In genomic region chr1:155971910-155972809, GRCh38 we compare ENCODE assay signal across 12 cellular contexts. TPM values are rescaled to one million over a fixed set of nuclear protein-coding genes. Genes with fewer than 3 reads are reported as not detected.
DNase-seq lines count a peak whose midpoint lies in the region; ATAC-seq and TF ChIP-seq lines count a peak whose summit lies in the region.
"Had no signal": no experiment of that assay in that cellular context is flagged by ENCODE, and none has a peak within 500 bp of the region (broad histone marks: within the 10 kb centered on the region; RNA-seq: fewer than 3 reads in every experiment).

No MANE protein-coding gene starts in this region.

- peak overlapping the region; percentile 39 for H3K27ac ChIP-seq in AG04450 (ENCODE audit: low read depth, low read length)
- H3K27ac ChIP-seq in IMR-90 (ENCODE audit: insufficient read depth, low read length): peak overlapping the region; percentile 26; the same call in 1 of the 2 replicates
- peak overlapping the region; percentile 95 for H3K27ac ChIP-seq in caudate nucleus (ENCODE audit: low read depth, low read length)

- dilution Hi-C loops in IMR-90 (cut with HindIII; ENCODE audit: low sequenced_read_pairs, unreplicated experiment): no loop called here

- DNase-seq in AG04450 (ENCODE audit: low read depth, low spot score) (no peak), IMR-90 (no peak), caudate nucleus (lab: John Stamatoyannopoulos, UW) (peak in 51 of 61 donors; percentile 18 to 79 (median 54)), nephron progenitor cell (no peak), retina (no peak), amniotic stem cell (lab: John Stamatoyannopoulos, UW) (no peak)
- DNase-seq: DMS153, NCI-H1417, SK-N-SH had no signal

- in situ Hi-C loops in IMR-90 (cut with MboI; ENCODE audit: low sequenced_read_pairs): no loop called here

- H4K5ac ChIP-seq in IMR-90 (ENCODE audit: low read depth, low read length): no peak overlapping the region

- H3K27me3 ChIP-seq in AG04450 (ENCODE audit: control insufficient read depth, insufficient read depth, low read length) (no peaks in the 10 kb centered on the region), IMR-90 (ENCODE audit: control insufficient read depth, insufficient read depth, low read length) (no peaks in the 10 kb centered on the region)

- no peaks in the 10 kb centered on the region for H3K9me3 Mint-ChIP-seq in nephron progenitor cell

- TF ChIP-seq RAD21 in IMR-90 (IDR thresholded peaks at IDR 0.05; ENCODE audit: low read length): no peak

- no peak for TF ChIP-seq POLR2A in IMR-90 (IDR thresholded peaks at IDR 0.05; ENCODE audit: low read depth, low read length)

- no peak overlapping the region for H2BK15ac ChIP-seq in IMR-90 (ENCODE audit: low read depth, low read length)

- H3K23ac ChIP-seq in IMR-90 (ENCODE audit: low read depth, low read length): peak overlapping the region; percentile 76; the same call in 1 of the 2 replicates

- peaks cover 64% of the 10 kb centered on the region for H3K9me1 ChIP-seq in IMR-90 (ENCODE audit: insufficient read depth, low read length)

- no peak overlapping the region for H2BK20ac ChIP-seq in IMR-90 (ENCODE audit: low read depth, low read length)

- H3K4me3 Mint-ChIP-seq in nephron progenitor cell: peak overlapping the region; percentile 12

- H3K27ac Mint-ChIP-seq in nephron progenitor cell: peak overlapping the region; percentile 96

- no peak overlapping the region for H3K18ac ChIP-seq in IMR-90 (ENCODE audit: low read depth, low read length)

- H3K14ac ChIP-seq in IMR-90 (replicated peaks; ENCODE audit: low read depth, low read length): no peak overlapping the region

- peaks cover 28 to 86% of the 10 kb centered on the region in 2 experiments for H3K79me1 ChIP-seq in IMR-90 (ENCODE audit: low read depth in 1 of 2, low read length in 2 of 2)

- POLR2A ChIA-PET in AG04450 (lab: Yijun Ruan, JAX) (interaction anchor here (0.6 to 1.0 kb wide), 4 partner anchors 11 to 135 kb away, joined by 3 to 8 read pairs (median 4); no protein-coding TSS in a partner anchor), IMR-90 (lab: Charles Lee; ENCODE audit: unreplicated experiment) (no interaction called here)

- H3K4me2 ChIP-seq in IMR-90 (ENCODE audit: low read depth, low read length): no peak overlapping the region; the same call in 1 of the 2 replicates

- H3K9me3 ChIP-seq in AG04450 (ENCODE audit: control insufficient read depth, insufficient read depth, low read length): no peaks in the 10 kb centered on the region
- H3K9me3 ChIP-seq in IMR-90 (ENCODE audit: control insufficient read depth, insufficient read depth, low read length): no peaks in the 10 kb centered on the region
- H3K9me3 ChIP-seq: SK-N-SH had no signal

- H2BK120ac ChIP-seq in IMR-90 (ENCODE audit: low read depth, low read length): no peak overlapping the region

- BruUV-seq in IMR-90 (replicated peaks; lab: Mats Ljungman, UMichigan): no TSS peak

- H4K91ac ChIP-seq in IMR-90 (ENCODE audit: insufficient read depth, low read depth, low read length): no peak overlapping the region

- peaks cover 62% of the 10 kb centered on the region for H3K4me1 ChIP-seq in IMR-90 (ENCODE audit: control insufficient read depth, insufficient read depth, low read length)

- peak overlapping the region; percentile 11 for H2AK9ac ChIP-seq in IMR-90 (replicated peaks; ENCODE audit: low read depth, low read length, poor library complexity)

- ATAC-seq in IMR-90 (ENCODE audit: low read depth) (no peak), HG03460 (IDR thresholded peaks at IDR 0.05; ENCODE audit: unreplicated experiment) (no peak), GM21825 (IDR thresholded peaks at IDR 0.05; ENCODE audit: unreplicated experiment) (no peak)

- H2AFZ ChIP-seq in IMR-90 (replicated peaks; ENCODE audit: low read length, poor library complexity): no peak overlapping the region

- CTCF ChIA-PET in AG04450 (lab: Charles Lee) (interaction anchor here (0.8 to 2.3 kb wide), 2 partner anchors 17 kb away, joined by 3 to 8 read pairs; no protein-coding TSS in a partner anchor), IMR-90 (lab: Yijun Ruan, JAX) (no interaction called here)

- no peak overlapping the region for H4K8ac ChIP-seq in IMR-90 (ENCODE audit: low read depth in 2 of 2, low read length in 2 of 2)

- 80% methylated on average over 2 of the region's 9 CpGs; no CpG with 5 or more reads in 1 of the 2 experiments for WGBS in IMR-90 (ENCODE audit: extremely low coverage in 2 of 2, insufficient read length in 1 of 2), 2 experiments

- H3K9ac ChIP-seq in IMR-90 (ENCODE audit: low read depth, low read length): no peak overlapping the region
- H3K9ac ChIP-seq: SK-N-SH had no signal

- H3K4me3 ChIP-seq in AG04450 (ENCODE audit: low read depth, low read length) (0 out of 2 replicates have a peak overlapping the region, but pooled peaks have one; percentile 1), IMR-90 (ENCODE audit: insufficient read depth, low read depth, low read length) (no peak overlapping the region)

- peaks cover 100% of the 10 kb centered on the region for H3K4me1 Mint-ChIP-seq in nephron progenitor cell

- H2AK5ac ChIP-seq in IMR-90 (ENCODE audit: low read depth, low read length): peak overlapping the region; percentile 26

- H3K56ac ChIP-seq in IMR-90 (ENCODE audit: extremely low read depth, insufficient read depth, low read length): no peak overlapping the region

- peaks cover 99% of the 10 kb centered on the region for H4K20me1 ChIP-seq in IMR-90 (ENCODE audit: insufficient read depth, low read length)

- peaks cover 45% of the 10 kb centered on the region for H3K36me3 ChIP-seq in IMR-90 (ENCODE audit: control insufficient read depth, insufficient read depth, low read length)

- peaks cover 12% of the 10 kb centered on the region for H3K36me3 Mint-ChIP-seq in nephron progenitor cell (ENCODE audit: low read depth)

- H2BK5ac ChIP-seq in IMR-90 (ENCODE audit: low read depth, low read length, poor library complexity, severe bottlenecking): peak overlapping the region; percentile 19

- intact Hi-C loops in IMR-90 (cut with micrococcal nuclease): no loop called here

- H3K4ac ChIP-seq in IMR-90 (ENCODE audit: low read depth, low read length): peak overlapping the region; percentile 24; the same call in 1 of the 2 replicates

- no peaks in the 10 kb centered on the region for H3K27me3 Mint-ChIP-seq in nephron progenitor cell (ENCODE audit: low read depth, poor library complexity)

- no peak for TF ChIP-seq CTCF in AG04450 (IDR thresholded peaks at IDR 0.05; ENCODE audit: low read depth, low read length)
- TF ChIP-seq CTCF in IMR-90 (conservative IDR thresholded peaks at IDR 0.05; ENCODE audit: low read depth, low read length): no peak
- no peak for TF ChIP-seq CTCF in nephron progenitor cell (IDR thresholded peaks at IDR 0.05)

TF ChIP-seq in IMR-90, 13 proteins besides CTCF, POLR2A, EP300 and RAD21 (continues in another document):
- TF ChIP-seq ELK1 (IDR thresholded peaks at IDR 0.05; ENCODE audit: borderline replicate concordance, low read depth, low read length): no peak
- TF ChIP-seq FOS (IDR thresholded peaks at IDR 0.05; ENCODE audit: low read depth, low read length): no peak
- TF ChIP-seq SMC3 (IDR thresholded peaks at IDR 0.05; ENCODE audit: low read depth, low read length): no peak
- TF ChIP-seq MAFK (IDR thresholded peaks at IDR 0.05; ENCODE audit: low read depth, low read length): no peak
- no peak for TF ChIP-seq CHD1 (IDR thresholded peaks at IDR 0.05; ENCODE audit: low read depth, low read length)
- TF ChIP-seq RFX5 (IDR thresholded peaks at IDR 0.05; ENCODE audit: low read depth, low read length): no peak
- TF ChIP-seq CEBPB (IDR thresholded peaks at IDR 0.05; ENCODE audit: low read depth, low read length): no peak
- no peak for TF ChIP-seq MXI1 (IDR thresholded peaks at IDR 0.05; ENCODE audit: borderline replicate concordance, low read depth, low read length)
- no peak for TF ChIP-seq BHLHE40 (IDR thresholded peaks at IDR 0.05; ENCODE audit: low read depth, low read length)

RNA-seq across cellular contexts. Expression of gene ARHGEF2, which starts 6.2 kb away (rescaled TPM):
- 121 and 128 TPM in 2 replicates for polyA plus RNA-seq in AG04450 (2011; rRNA removed)
- 142 and 172 TPM in 2 replicates for polyA minus RNA-seq in AG04450 (2011; rRNA and poly(A)+ RNA removed)
- 81.4 and 91.8 TPM in 2 replicates for total RNA-seq in IMR-90 (2012; rRNA removed)
- polyA plus RNA-seq in IMR-90 (2012; rRNA removed): 101 and 117 TPM in 2 replicates
- polyA plus RNA-seq in IMR-90 (2012; cell fraction: cytosol; rRNA removed): 64.3 and 78.0 TPM in 2 replicates
- polyA plus RNA-seq in IMR-90 (2012; cell fraction: nucleus; rRNA removed; ENCODE audit: low replicate concordance): 272 and 424 TPM in 2 replicates

RNA-seq across cellular contexts. Expression of gene RXFP4, which starts 30.7 kb away (rescaled TPM):
- polyA plus RNA-seq in AG04450 (2011; rRNA removed) (not detected in 2 replicates), IMR-90 (2012; rRNA removed) (not detected in 2 replicates)
- polyA minus RNA-seq in AG04450 (2011; rRNA and poly(A)+ RNA removed): not detected in 2 replicates
- total RNA-seq in IMR-90 (2012; rRNA removed): not detected in 2 replicates
- not detected in 2 replicates for polyA plus RNA-seq in IMR-90 (2012; cell fraction: cytosol; rRNA removed)
- 0.07 TPM in 1 of 2 replicates, not detected in the other for polyA plus RNA-seq in IMR-90 (2012; cell fraction: nucleus; rRNA removed; ENCODE audit: low replicate concordance)
- total RNA-seq: urinary bladder had no signal
- polyA plus RNA-seq: SK-N-SH had no signal

RNA-seq across cellular contexts. Expression of gene KHDC4, which starts 37.9 kb away (rescaled TPM):
- 34.9 and 39.0 TPM in 2 replicates for polyA plus RNA-seq in AG04450 (2011; rRNA removed)
- 47.4 and 53.0 TPM in 2 replicates for polyA minus RNA-seq in AG04450 (2011; rRNA and poly(A)+ RNA removed)
- 22.5 and 28.0 TPM in 2 replicates for total RNA-seq in IMR-90 (2012; rRNA removed)
- polyA plus RNA-seq in IMR-90 (2012; rRNA removed): 23.4 and 29.9 TPM in 2 replicates
- 9.3 and 11.6 TPM in 2 replicates for polyA plus RNA-seq in IMR-90 (2012; cell fraction: cytosol; rRNA removed)
- 59.4 and 172 TPM in 2 replicates for polyA plus RNA-seq in IMR-90 (2012; cell fraction: nucleus; rRNA removed; ENCODE audit: low replicate concordance)

RNA-seq across cellular contexts. Expression of gene SSR2, which starts 48.6 kb away (rescaled TPM):
- polyA plus RNA-seq in AG04450 (2011; rRNA removed): 867 and 961 TPM in 2 replicates
- 384 and 431 TPM in 2 replicates for polyA minus RNA-seq in AG04450 (2011; rRNA and poly(A)+ RNA removed)
- 553 and 927 TPM in 2 replicates for total RNA-seq in IMR-90 (2012; rRNA removed)
- polyA plus RNA-seq in IMR-90 (2012; rRNA removed): 952 and 1,264 TPM in 2 replicates
- polyA plus RNA-seq in IMR-90 (2012; cell fraction: cytosol; rRNA removed): 935 and 1,213 TPM in 2 replicates
- 229 and 499 TPM in 2 replicates for polyA plus RNA-seq in IMR-90 (2012; cell fraction: nucleus; rRNA removed; ENCODE audit: low replicate concordance)

Comparison
In these comparisons a context has a peak if more than half of its experiments do, and no peak if none do; other contexts are left out.
1. DNase-seq: peak in caudate nucleus (51 of 61); none in AG04450 (single experiment), IMR-90 (single experiment), nephron progenitor cell (single experiment), retina (single experiment) and amniotic stem cell (single experiment).
2. H3K27ac ChIP-seq: peak in every context shown above with its lines; median percentile 95 in caudate nucleus; 39 in AG04450; 26 in IMR-90.